Comparison of ENCODE assay signal across 7 cellular contexts in genomic region chr21:5055027-5055755, GRCh38.
DNase-seq lines count a peak whose midpoint lies in the region; ATAC-seq and TF ChIP-seq lines count a peak whose summit lies in the region.
"Not testable (repeated sequence)": the region's sequence is repeated elsewhere in the genome, so short reads cannot be mapped to it uniquely, and the experiment has no call there.

No MANE protein-coding gene starts in this region.

- not testable (repeated sequence) for H3K27ac Mint-ChIP-seq in activated T-cell treated with anti-CD3 and anti-CD28 coated beads, Interleukin-2, amount 50 U/mL, for 24 hours

- not testable (repeated sequence) for TF ChIP-seq CTCF in RWPE2 (IDR thresholded peaks at IDR 0.05; ENCODE audit: poor library complexity, severe bottlenecking); heart right ventricle (IDR thresholded peaks at IDR 0.05); left lung (IDR thresholded peaks at IDR 0.05); psoas muscle (IDR thresholded peaks at IDR 0.05)

- H3K4me1 Mint-ChIP-seq in activated T-cell treated with anti-CD3 and anti-CD28 coated beads, Interleukin-2, amount 50 U/mL, for 24 hours (ENCODE audit: low read depth), result not testable (repeated sequence)

- H3K27ac ChIP-seq in RWPE2 (ENCODE audit: poor library complexity, severe bottlenecking); heart right ventricle; left lung; psoas muscle: not testable (repeated sequence)

- not testable (repeated sequence) for H3K36me3 Mint-ChIP-seq in activated T-cell treated with anti-CD3 and anti-CD28 coated beads, Interleukin-2, amount 50 U/mL, for 24 hours (ENCODE audit: low read depth)

- not testable (repeated sequence) for DNase-seq in RWPE2 (ENCODE audit: low spot score); left lung
- peak; percentile 25 for DNase-seq in activated T-cell treated with anti-CD3 and anti-CD28 coated beads, Interleukin-2, amount 50 U/mL, for 24 hours
- DNase-seq in heart right ventricle (peak in 1 of 2 donors; percentile 5), psoas muscle (peak in 1 of 2 donors; percentile 59)

- H3K9me3 ChIP-seq in RWPE2 (ENCODE audit: severe bottlenecking); heart right ventricle; left lung; psoas muscle: not testable (repeated sequence)

- not testable (repeated sequence) for H3K9me3 Mint-ChIP-seq in activated T-cell treated with anti-CD3 and anti-CD28 coated beads, Interleukin-2, amount 50 U/mL, for 24 hours

- H3K4me3 Mint-ChIP-seq in activated T-cell treated with anti-CD3 and anti-CD28 coated beads, Interleukin-2, amount 50 U/mL, for 24 hours, result not testable (repeated sequence)

- H3K27me3 Mint-ChIP-seq in activated T-cell treated with anti-CD3 and anti-CD28 coated beads, Interleukin-2, amount 50 U/mL, for 24 hours, result not testable (repeated sequence)

- not testable (repeated sequence) for H3K4me3 ChIP-seq in RWPE2 (ENCODE audit: severe bottlenecking); heart right ventricle; left lung; psoas muscle

- intact Hi-C loops in heart right ventricle (cut with DNase I); left lung (cut with DNase I); psoas muscle (cut with DNase I): not testable (repeated sequence)

- ATAC-seq in HG02759 (IDR thresholded peaks at IDR 0.05; ENCODE audit: unreplicated experiment) (peak; percentile 24), RWPE2 (ENCODE audit: low read depth) (peak; percentile 98), esophagus mucosa (peak; percentile 77), heart right ventricle (peak; percentile 35 to 82 (median 70)), left lung (peak; percentile 51), psoas muscle (peak in 3 of 4 donors; percentile 31 to 71 (median 36))

- H3K27me3 ChIP-seq in RWPE2 (ENCODE audit: insufficient read depth, poor library complexity, severe bottlenecking); heart right ventricle; left lung; psoas muscle (ENCODE audit: insufficient read depth in 3 of 3, low read length in 2 of 3): not testable (repeated sequence)

- not testable (repeated sequence) for H3K36me3 ChIP-seq in RWPE2 (ENCODE audit: low read depth); heart right ventricle; left lung; psoas muscle (ENCODE audit: insufficient read depth in 1 of 2, low read depth in 1 of 2)

- not testable (repeated sequence) for H3K4me1 ChIP-seq in RWPE2 (ENCODE audit: insufficient read depth, poor library complexity, severe bottlenecking); heart right ventricle; left lung; psoas muscle

- 54% methylated on average over 3 of the region's 13 CpGs; no CpG with 5 or more reads in 1 of the 2 donors for WGBS in heart right ventricle, 2 donors
- 42% methylated on average over 4 of the region's 13 CpGs; no CpG with 5 or more reads in 2 of the 3 donors for WGBS in psoas muscle, 3 donors

Comparison
In these comparisons a context has a peak if more than half of its experiments do, and no peak if none do; other contexts are left out.
1. ATAC-seq: peak in every context shown above with its lines; median percentile 98 in RWPE2; 77 in esophagus mucosa; 70 in heart right ventricle; 51 in left lung; 36 in psoas muscle; 24 in HG02759.